Comparison of ENCODE assay signal across 1 cellular context in genomic region chr3:9932843-9933560, GRCh38.
TF ChIP-seq lines count a peak whose summit lies in the region.

No MANE protein-coding gene starts in this region.

TF ChIP-seq in neural cell, 6 proteins besides CTCF, POLR2A, EP300 and RAD21 (continued from another document):
- TF ChIP-seq POLR2AphosphoS5 (IDR thresholded peaks at IDR 0.05) (peak; percentile 12), SMC3 (conservative IDR thresholded peaks at IDR 0.05; ENCODE audit: poor library complexity) (peak; percentile 72), MXI1 (conservative IDR thresholded peaks at IDR 0.05; ENCODE audit: poor library complexity, severe bottlenecking) (no peak), TAF1 (IDR thresholded peaks at IDR 0.05; ENCODE audit: low read depth) (peak; percentile 33)
